ENCODE assay signal across 8 cellular contexts in the genomic region with DNA sequence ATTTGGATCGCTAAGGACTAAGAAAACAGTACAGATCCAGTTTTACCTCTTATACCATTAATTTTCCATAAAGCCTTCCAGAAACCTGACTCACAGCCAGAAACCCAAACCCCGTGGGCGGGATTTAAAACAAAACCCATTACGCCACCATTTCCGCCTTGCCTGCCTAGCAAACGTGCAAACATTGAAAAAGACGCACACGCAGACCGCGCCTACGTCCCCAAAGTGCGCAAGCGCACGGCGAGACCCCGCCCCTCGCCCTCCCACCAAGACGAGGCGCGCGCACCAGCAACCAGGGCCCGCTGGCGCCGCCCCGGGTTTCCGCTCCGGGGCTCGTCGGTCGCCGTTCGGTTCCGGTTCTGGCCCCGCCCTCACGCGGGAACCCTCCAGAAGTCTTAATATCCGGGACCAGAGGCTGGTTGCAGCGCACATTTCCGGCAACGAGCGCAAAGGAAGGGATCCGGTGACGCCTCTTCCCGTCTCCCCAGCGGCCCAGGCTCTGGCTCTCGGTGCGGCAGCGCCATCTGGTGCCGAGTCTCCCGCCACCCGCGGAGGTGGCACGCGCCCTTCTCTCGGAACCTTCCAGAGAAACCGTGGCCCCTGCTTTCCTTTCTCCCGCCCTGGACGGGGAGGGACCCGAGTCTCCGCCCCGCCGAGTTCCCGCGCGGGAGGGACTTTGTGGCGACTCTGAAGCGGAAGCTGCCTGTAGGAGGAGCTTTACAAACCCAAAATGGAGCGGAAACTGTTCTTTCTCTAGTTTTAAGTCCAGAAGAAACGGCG.
DNase-seq lines count a peak whose midpoint lies in the region; ATAC-seq lines count a peak whose summit lies in the region.

No MANE protein-coding gene starts in this region.

- peak; percentile 82 to 100 (median 98) for DNase-seq in C1 segment of cervical spinal cord (lab: John Stamatoyannopoulos, UW)
- peak; percentile 97 for DNase-seq in NCI-H526 treated with DMSO at 0.1 percent for 48 hours (lab: John Stamatoyannopoulos, UW)
- DNase-seq in activated CD4-positive, alpha-beta T cell treated with anti-CD3 and anti-CD28 coated beads, Interleukin-2, amount 50 U/mL, for 1 hour: peak; percentile 98
- peak; percentile 100 for DNase-seq in dedifferentiated amniotic fluid mesenchymal stem cell (ENCODE audit: extremely low spot score)
- DNase-seq in left lobe of liver (ENCODE audit: low spot score): peak; percentile 100
- peak; percentile 98 for DNase-seq in stimulated activated CD4-positive, alpha-beta T cell treated with anti-CD3 and anti-CD28 coated beads, Interleukin-2, amount 100 ng/mL, for 4 hours (ENCODE audit: low read depth)

- ATAC-seq in GM19324 (IDR thresholded peaks at IDR 0.05; ENCODE audit: low FRiP score, unreplicated experiment) (peak; percentile 95), HG03469 (IDR thresholded peaks at IDR 0.05; ENCODE audit: unreplicated experiment) (peak; percentile 74), left lobe of liver (peak; percentile 91)

Comparison
In these comparisons a context has a peak if more than half of its experiments do, and no peak if none do; other contexts are left out.
1. Peak in every context shown above with its lines: DNase-seq and ATAC-seq.